Comparison of ENCODE assay signal across 17 cellular contexts in genomic region chr4:185833055-185833598, GRCh38. TPM values are rescaled to one million over a fixed set of nuclear protein-coding genes. Genes with fewer than 3 reads are reported as not detected.
DNase-seq lines count a peak whose midpoint lies in the region; FAIRE-seq and TF ChIP-seq lines count a peak whose summit lies in the region.
"Had no signal": no experiment of that assay in that cellular context is flagged by ENCODE, and none has a peak within 500 bp of the region (broad histone marks: within the 10 kb centered on the region; RNA-seq: fewer than 3 reads in every experiment).

No MANE protein-coding gene starts in this region.

- FAIRE-seq in GM12891 (lab: Jason Lieb, UNC): peak; percentile 13
- FAIRE-seq: K562 had no signal

- no peaks in the 10 kb centered on the region for H3K9me3 Mint-ChIP-seq in progenitor cell of endocrine pancreas (ENCODE audit: low read depth)
- H3K9me3 Mint-ChIP-seq: HFFc6 had no signal

- peak overlapping the region; percentile 86 for H3K27ac Mint-ChIP-seq in progenitor cell of endocrine pancreas
- H3K27ac Mint-ChIP-seq: activated CD8-positive, alpha-beta T cell treated with anti-CD3 and anti-CD28 coated beads, Interleukin-2, amount 10 ng/mL, durations not matched to agents 7 days and 5 days; CD4-positive, CD25-positive, alpha-beta regulatory T cell; HFFc6; naive B cell had no signal

- no peak overlapping the region for H3K4me3 Mint-ChIP-seq in progenitor cell of endocrine pancreas (ENCODE audit: low read depth)
- H3K4me3 Mint-ChIP-seq: activated CD8-positive, alpha-beta T cell treated with anti-CD3 and anti-CD28 coated beads, Interleukin-2, amount 10 ng/mL, durations not matched to agents 7 days and 5 days; CD4-positive, CD25-positive, alpha-beta regulatory T cell; HFFc6; naive B cell had no signal

- H3K27ac ChIP-seq in right atrium auricular region: peak overlapping the region; percentile 21 to 91

- H3K4me1 Mint-ChIP-seq in progenitor cell of endocrine pancreas (ENCODE audit: low read depth): peaks cover 54% of the 10 kb centered on the region
- H3K4me1 Mint-ChIP-seq: CD4-positive, CD25-positive, alpha-beta regulatory T cell; naive B cell had no signal

- no peaks in the 10 kb centered on the region for H3K27me3 ChIP-seq in right atrium auricular region
- H3K27me3 ChIP-seq: stomach had no signal

- peaks cover 0 to 29% of the 10 kb centered on the region in 2 donors for H3K4me1 ChIP-seq in right atrium auricular region

- no peak for TF ChIP-seq CTCF in right atrium auricular region (IDR thresholded peaks at IDR 0.05)
- no peak for TF ChIP-seq CTCF in progenitor cell of endocrine pancreas (IDR thresholded peaks at IDR 0.05; ENCODE audit: unreplicated experiment)
- TF ChIP-seq CTCF in GM10266 (IDR thresholded peaks at IDR 0.05; ENCODE audit: control insufficient read depth, insufficient read depth, low read depth, missing control alignments): no peak

- H3K36me3 Mint-ChIP-seq in progenitor cell of endocrine pancreas (ENCODE audit: insufficient read depth): no peaks in the 10 kb centered on the region
- H3K36me3 Mint-ChIP-seq: CD4-positive, CD25-positive, alpha-beta regulatory T cell; naive B cell had no signal

- DNase-seq in GM12891 (ENCODE audit: insufficient read length, low spot score) (no peak), amniotic epithelial cell (ENCODE audit: low read depth) (peak; percentile 61), right atrium auricular region (ENCODE audit: low spot score) (no peak), progenitor cell of endocrine pancreas (ENCODE audit: low spot score, unreplicated experiment) (no peak), RPMI8226 (no peak), KBM-7 (no peak), GM10266 (ENCODE audit: extremely low spot score) (no peak)
- DNase-seq: activated CD8-positive, alpha-beta T cell treated with anti-CD3 and anti-CD28 coated beads, Interleukin-2, amount 10 ng/mL, durations not matched to agents 7 days and 5 days; activated gamma-delta T cell treated with Interleukin-2 at 50 U/mL for 16 hours; CD4-positive, CD25-positive, alpha-beta regulatory T cell; cerebellar nuclear complex; HFFc6; naive B cell; NCI-H1694; NCI-H69; stomach had no signal

- H3K36me3 ChIP-seq in right atrium auricular region: no peaks in the 10 kb centered on the region
- H3K36me3 ChIP-seq: stomach had no signal

- no peaks in the 10 kb centered on the region for H3K9me3 ChIP-seq in right atrium auricular region
- H3K9me3 ChIP-seq: stomach had no signal

- in situ Hi-C loops in KBM-7 (cut with MboI; ENCODE audit: low pct_unique_long_range_greater_than_20kb, low sequenced_read_pairs): no loop called here

- no peak for TF ChIP-seq POLR2A in GM12891 (IDR thresholded peaks at IDR 0.05; ENCODE audit: low read depth, low read length)

- H3K4me3 ChIP-seq in right atrium auricular region: no peak overlapping the region
- H3K4me3 ChIP-seq: K562, stomach had no signal

- H3K27me3 Mint-ChIP-seq in progenitor cell of endocrine pancreas: no peaks in the 10 kb centered on the region

TF ChIP-seq in GM12891, 5 proteins besides CTCF, POLR2A, EP300 and RAD21:
- TF ChIP-seq TAF1 (IDR thresholded peaks at IDR 0.05; ENCODE audit: low read depth, low read length) (no peak), POU2F2 (IDR thresholded peaks at IDR 0.05; ENCODE audit: low read depth, low read length) (no peak), SPI1 (IDR thresholded peaks at IDR 0.05; ENCODE audit: low read depth, low read length) (no peak), POLR2AphosphoS5 (IDR thresholded peaks at IDR 0.05; ENCODE audit: low read depth, low read length) (no peak), PAX5 (IDR thresholded peaks at IDR 0.05; ENCODE audit: insufficient read depth, low read length, severe bottlenecking) (no peak)

RNA-seq across cellular contexts. Expression of gene SORBS2, which starts 21.1 kb away (rescaled TPM):
- 0.24 TPM for polyA plus RNA-seq in GM12891 (2012; ENCODE audit: low read depth, missing spikeins)
- total RNA-seq in right atrium auricular region (100 to 1,000 TPM; 530 to 741 TPM), progenitor cell of endocrine pancreas (92.6 and 94.2 TPM in 2 replicates)
- total RNA-seq: activated CD8-positive, alpha-beta T cell treated with anti-CD3 and anti-CD28 coated beads, Interleukin-2, amount 10 ng/mL, durations not matched to agents 7 days and 5 days had no signal
- polyA plus RNA-seq: CD4-positive, CD25-positive, alpha-beta regulatory T cell; K562 had no signal
